Comparison of ENCODE assay signal across 13 cellular contexts in the genomic region with DNA sequence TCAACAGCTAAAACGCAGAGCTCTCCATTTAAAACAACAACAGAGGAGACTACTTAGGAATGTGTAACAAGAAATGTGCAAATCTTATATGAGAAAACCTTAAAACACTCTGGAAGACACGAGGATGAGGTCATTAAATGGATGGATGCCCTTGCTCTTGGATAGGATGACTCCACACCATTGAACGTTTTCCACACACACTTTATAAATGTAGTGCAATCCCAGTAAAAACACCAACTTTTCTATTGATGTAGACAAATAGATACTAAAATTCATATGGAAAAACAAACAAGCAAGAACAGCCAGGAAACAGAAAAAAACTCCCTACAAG.
"Had no signal": no experiment of that assay in that cellular context is flagged by ENCODE, and none has a peak within 500 bp of the region (broad histone marks: within the 10 kb centered on the region; RNA-seq: fewer than 3 reads in every experiment).

No MANE protein-coding gene starts in this region.

- H3K27me3 ChIP-seq: body of pancreas had no signal

- H3K4me1 Mint-ChIP-seq: activated CD4-positive, alpha-beta T cell treated with anti-CD3 and anti-CD28 coated beads, Interleukin-2, amount 10 ng/mL, durations not matched to agents 24 days and 14 days; central memory CD8-positive, alpha-beta T cell had no signal

- H3K27ac Mint-ChIP-seq: activated CD4-positive, alpha-beta T cell treated with anti-CD3 and anti-CD28 coated beads, Interleukin-2, amount 10 ng/mL, durations not matched to agents 24 days and 14 days; activated naive CD4-positive, alpha-beta T cell treated with anti-CD3 and anti-CD28 coated beads, Interleukin-2, amount 50 U/mL, for 72 hours; activated T-cell treated with anti-CD3 and anti-CD28 coated beads, Interleukin-2, amount 50 U/mL, for 72 hours; dendritic cell treated with granulocyte-macrophage colony-stimulating factor and Interleukin-4, amounts not matched to agents 40 ng/mL and 50 ng/mL, for 4 days; stimulated activated memory B cell treated with anti-CD40 and anti-IgM and Interleukin-4, amounts not matched to agents 10 μg/mL and 1 μg/mL and 100 μg/mL, for 72 hours had no signal

- H3K4me1 ChIP-seq: body of pancreas had no signal

- H3K4me3 Mint-ChIP-seq: activated CD4-positive, alpha-beta T cell treated with anti-CD3 and anti-CD28 coated beads, Interleukin-2, amount 10 ng/mL, durations not matched to agents 24 days and 14 days; activated T-cell treated with anti-CD3 and anti-CD28 coated beads, Interleukin-2, amount 50 U/mL, for 72 hours; central memory CD8-positive, alpha-beta T cell; dendritic cell treated with granulocyte-macrophage colony-stimulating factor and Interleukin-4, amounts not matched to agents 40 ng/mL and 50 ng/mL, for 4 days; stimulated activated memory B cell treated with anti-CD40 and anti-IgM and Interleukin-4, amounts not matched to agents 10 μg/mL and 1 μg/mL and 100 μg/mL, for 72 hours had no signal

- ATAC-seq: activated naive CD4-positive, alpha-beta T cell treated with anti-CD3 and anti-CD28 coated beads, Interleukin-2, amount 50 U/mL, for 72 hours; activated T-cell treated with anti-CD3 and anti-CD28 coated beads, Interleukin-2, amount 50 U/mL, for 72 hours; body of pancreas; stimulated activated memory B cell treated with anti-CD40 and anti-IgM and Interleukin-4, amounts not matched to agents 10 μg/mL and 1 μg/mL and 100 μg/mL, for 72 hours had no signal

- H3K27ac ChIP-seq: body of pancreas had no signal

- DNase-seq: activated CD4-positive, alpha-beta T cell treated with anti-CD3 and anti-CD28 coated beads, Interleukin-2, amount 10 ng/mL, durations not matched to agents 24 days and 14 days; activated CD4-positive, CD25-positive, alpha-beta regulatory T cell; activated CD8-positive, alpha-beta memory T cell treated with anti-CD3 and anti-CD28 coated beads, Interleukin-2, amount 50 U/mL, for 48 hours; activated gamma-delta T cell; activated T-cell treated with anti-CD3 and anti-CD28 coated beads, Interleukin-2, amount 50 U/mL, for 72 hours; amniotic stem cell; body of pancreas; effector memory CD4-positive, alpha-beta T cell; stimulated activated CD4-positive, alpha-beta T cell treated with anti-CD3 and anti-CD28 coated beads, Interleukin-2, amount 100 ng/mL, for 48 hours had no signal

- H3K4me3 ChIP-seq: body of pancreas had no signal
